2 cellular contexts compared by ENCODE assay signal in genomic region chr13:80115616-80116015, GRCh38.
TF ChIP-seq lines count a peak whose summit lies in the region.

No MANE protein-coding gene starts in this region.

TF ChIP-seq in SK-N-SH, 30 proteins besides CTCF, POLR2A, EP300 and RAD21:
- TF ChIP-seq POLR2AphosphoS5 (IDR thresholded peaks at IDR 0.05; ENCODE audit: low read depth, low read length): no peak
- no peak for TF ChIP-seq SMC3 (IDR thresholded peaks at IDR 0.05; ENCODE audit: low read depth, low read length)
- TF ChIP-seq FOXM1 (IDR thresholded peaks at IDR 0.05; ENCODE audit: low read depth): no peak
- TF ChIP-seq, protein P1, sequence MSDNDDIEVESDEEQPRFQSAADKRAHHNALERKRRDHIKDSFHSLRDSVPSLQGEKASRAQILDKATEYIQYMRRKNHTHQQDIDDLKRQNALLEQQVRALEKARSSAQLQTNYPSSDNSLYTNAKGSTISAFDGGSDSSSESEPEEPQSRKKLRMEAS (IDR thresholded peaks at IDR 0.05; ENCODE audit: low read depth): no peak
- TF ChIP-seq, protein P2, sequence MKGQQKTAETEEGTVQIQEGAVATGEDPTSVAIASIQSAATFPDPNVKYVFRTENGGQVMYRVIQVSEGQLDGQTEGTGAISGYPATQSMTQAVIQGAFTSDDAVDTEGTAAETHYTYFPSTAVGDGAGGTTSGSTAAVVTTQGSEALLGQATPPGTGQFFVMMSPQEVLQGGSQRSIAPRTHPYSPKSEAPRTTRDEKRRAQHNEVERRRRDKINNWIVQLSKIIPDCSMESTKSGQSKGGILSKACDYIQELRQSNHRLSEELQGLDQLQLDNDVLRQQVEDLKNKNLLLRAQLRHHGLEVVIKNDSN (IDR thresholded peaks at IDR 0.05; ENCODE audit: borderline replicate concordance, low read depth): no peak
- TF ChIP-seq RFX5 (IDR thresholded peaks at IDR 0.05; ENCODE audit: low read length): no peak
- TF ChIP-seq NRF1 (IDR thresholded peaks at IDR 0.05; ENCODE audit: low read depth, low read length): no peak
- TF ChIP-seq SIN3A (IDR thresholded peaks at IDR 0.05; ENCODE audit: borderline replicate concordance, low read depth, low read length): no peak
- no peak for TF ChIP-seq JUND (IDR thresholded peaks at IDR 0.05)
- no peak for TF ChIP-seq USF2 (IDR thresholded peaks at IDR 0.05; ENCODE audit: borderline replicate concordance, low read depth, low read length)
- TF ChIP-seq RCOR1 (IDR thresholded peaks at IDR 0.05; ENCODE audit: low read length): no peak
- no peak for TF ChIP-seq TEAD4 (IDR thresholded peaks at IDR 0.05; ENCODE audit: borderline replicate concordance, insufficient read depth)
- TF ChIP-seq, protein P3, sequence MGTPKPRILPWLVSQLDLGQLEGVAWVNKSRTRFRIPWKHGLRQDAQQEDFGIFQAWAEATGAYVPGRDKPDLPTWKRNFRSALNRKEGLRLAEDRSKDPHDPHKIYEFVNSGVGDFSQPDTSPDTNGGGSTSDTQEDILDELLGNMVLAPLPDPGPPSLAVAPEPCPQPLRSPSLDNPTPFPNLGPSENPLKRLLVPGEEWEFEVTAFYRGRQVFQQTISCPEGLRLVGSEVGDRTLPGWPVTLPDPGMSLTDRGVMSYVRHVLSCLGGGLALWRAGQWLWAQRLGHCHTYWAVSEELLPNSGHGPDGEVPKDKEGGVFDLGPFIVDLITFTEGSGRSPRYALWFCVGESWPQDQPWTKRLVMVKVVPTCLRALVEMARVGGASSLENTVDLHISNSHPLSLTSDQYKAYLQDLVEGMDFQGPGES (IDR thresholded peaks at IDR 0.05; ENCODE audit: low read depth, low read length): no peak
- no peak for TF ChIP-seq YY1 (IDR thresholded peaks at IDR 0.05; ENCODE audit: low read depth)
- no peak for TF ChIP-seq FOSL2 (IDR thresholded peaks at IDR 0.05; ENCODE audit: borderline replicate concordance, low read depth)
- TF ChIP-seq MXI1 (IDR thresholded peaks at IDR 0.05; ENCODE audit: low read depth, low read length): no peak
- no peak for TF ChIP-seq RXRA (IDR thresholded peaks at IDR 0.05; ENCODE audit: borderline replicate concordance, low read depth)

TF ChIP-seq in SK-N-SH treated with all-trans-retinoic acid at 6 μM for 48 hours, 23 proteins besides CTCF, POLR2A, EP300 and RAD21:
- no peak for TF ChIP-seq ZNF8 (CRISPR knock-in tag; IDR thresholded peaks at IDR 0.05)
- TF ChIP-seq ESRRG (CRISPR knock-in tag; IDR thresholded peaks at IDR 0.05): no peak
- TF ChIP-seq, protein P4, sequence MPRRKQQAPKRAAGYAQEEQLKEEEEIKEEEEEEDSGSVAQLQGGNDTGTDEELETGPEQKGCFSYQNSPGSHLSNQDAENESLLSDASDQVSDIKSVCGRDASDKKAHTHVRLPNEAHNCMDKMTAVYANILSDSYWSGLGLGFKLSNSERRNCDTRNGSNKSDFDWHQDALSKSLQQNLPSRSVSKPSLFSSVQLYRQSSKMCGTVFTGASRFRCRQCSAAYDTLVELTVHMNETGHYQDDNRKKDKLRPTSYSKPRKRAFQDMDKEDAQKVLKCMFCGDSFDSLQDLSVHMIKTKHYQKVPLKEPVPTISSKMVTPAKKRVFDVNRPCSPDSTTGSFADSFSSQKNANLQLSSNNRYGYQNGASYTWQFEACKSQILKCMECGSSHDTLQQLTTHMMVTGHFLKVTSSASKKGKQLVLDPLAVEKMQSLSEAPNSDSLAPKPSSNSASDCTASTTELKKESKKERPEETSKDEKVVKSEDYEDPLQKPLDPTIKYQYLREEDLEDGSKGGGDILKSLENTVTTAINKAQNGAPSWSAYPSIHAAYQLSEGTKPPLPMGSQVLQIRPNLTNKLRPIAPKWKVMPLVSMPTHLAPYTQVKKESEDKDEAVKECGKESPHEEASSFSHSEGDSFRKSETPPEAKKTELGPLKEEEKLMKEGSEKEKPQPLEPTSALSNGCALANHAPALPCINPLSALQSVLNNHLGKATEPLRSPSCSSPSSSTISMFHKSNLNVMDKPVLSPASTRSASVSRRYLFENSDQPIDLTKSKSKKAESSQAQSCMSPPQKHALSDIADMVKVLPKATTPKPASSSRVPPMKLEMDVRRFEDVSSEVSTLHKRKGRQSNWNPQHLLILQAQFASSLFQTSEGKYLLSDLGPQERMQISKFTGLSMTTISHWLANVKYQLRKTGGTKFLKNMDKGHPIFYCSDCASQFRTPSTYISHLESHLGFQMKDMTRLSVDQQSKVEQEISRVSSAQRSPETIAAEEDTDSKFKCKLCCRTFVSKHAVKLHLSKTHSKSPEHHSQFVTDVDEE (CRISPR knock-in tag; IDR thresholded peaks at IDR 0.05): no peak
- no peak for TF ChIP-seq TOX (CRISPR knock-in tag; IDR thresholded peaks at IDR 0.05; ENCODE audit: borderline replicate concordance)
- no peak for TF ChIP-seq PPARA (CRISPR knock-in tag; IDR thresholded peaks at IDR 0.05; ENCODE audit: borderline replicate concordance)
- TF ChIP-seq ZNF565 (CRISPR knock-in tag; conservative IDR thresholded peaks at IDR 0.05; ENCODE audit: low read depth): no peak
- no peak for TF ChIP-seq TCF4 (CRISPR knock-in tag; IDR thresholded peaks at IDR 0.05; ENCODE audit: borderline replicate concordance)
- TF ChIP-seq, protein P5, sequence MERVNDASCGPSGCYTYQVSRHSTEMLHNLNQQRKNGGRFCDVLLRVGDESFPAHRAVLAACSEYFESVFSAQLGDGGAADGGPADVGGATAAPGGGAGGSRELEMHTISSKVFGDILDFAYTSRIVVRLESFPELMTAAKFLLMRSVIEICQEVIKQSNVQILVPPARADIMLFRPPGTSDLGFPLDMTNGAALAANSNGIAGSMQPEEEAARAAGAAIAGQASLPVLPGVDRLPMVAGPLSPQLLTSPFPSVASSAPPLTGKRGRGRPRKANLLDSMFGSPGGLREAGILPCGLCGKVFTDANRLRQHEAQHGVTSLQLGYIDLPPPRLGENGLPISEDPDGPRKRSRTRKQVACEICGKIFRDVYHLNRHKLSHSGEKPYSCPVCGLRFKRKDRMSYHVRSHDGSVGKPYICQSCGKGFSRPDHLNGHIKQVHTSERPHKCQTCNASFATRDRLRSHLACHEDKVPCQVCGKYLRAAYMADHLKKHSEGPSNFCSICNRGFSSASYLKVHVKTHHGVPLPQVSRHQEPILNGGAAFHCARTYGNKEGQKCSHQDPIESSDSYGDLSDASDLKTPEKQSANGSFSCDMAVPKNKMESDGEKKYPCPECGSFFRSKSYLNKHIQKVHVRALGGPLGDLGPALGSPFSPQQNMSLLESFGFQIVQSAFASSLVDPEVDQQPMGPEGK (CRISPR knock-in tag; IDR thresholded peaks at IDR 0.05; ENCODE audit: borderline replicate concordance): no peak
- TF ChIP-seq ZFP30 (CRISPR knock-in tag; IDR thresholded peaks at IDR 0.05): no peak
- TF ChIP-seq, protein P6, sequence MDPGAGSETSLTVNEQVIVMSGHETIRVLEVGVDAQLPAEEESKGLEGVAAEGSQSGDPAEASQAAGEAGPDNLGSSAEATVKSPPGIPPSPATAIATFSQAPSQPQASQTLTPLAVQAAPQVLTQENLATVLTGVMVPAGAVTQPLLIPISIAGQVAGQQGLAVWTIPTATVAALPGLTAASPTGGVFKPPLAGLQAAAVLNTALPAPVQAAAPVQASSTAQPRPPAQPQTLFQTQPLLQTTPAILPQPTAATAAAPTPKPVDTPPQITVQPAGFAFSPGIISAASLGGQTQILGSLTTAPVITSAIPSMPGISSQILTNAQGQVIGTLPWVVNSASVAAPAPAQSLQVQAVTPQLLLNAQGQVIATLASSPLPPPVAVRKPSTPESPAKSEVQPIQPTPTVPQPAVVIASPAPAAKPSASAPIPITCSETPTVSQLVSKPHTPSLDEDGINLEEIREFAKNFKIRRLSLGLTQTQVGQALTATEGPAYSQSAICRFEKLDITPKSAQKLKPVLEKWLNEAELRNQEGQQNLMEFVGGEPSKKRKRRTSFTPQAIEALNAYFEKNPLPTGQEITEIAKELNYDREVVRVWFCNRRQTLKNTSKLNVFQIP (CRISPR knock-in tag; IDR thresholded peaks at IDR 0.05; ENCODE audit: borderline replicate concordance, low read depth): no peak
- TF ChIP-seq BACH2 (CRISPR knock-in tag; IDR thresholded peaks at IDR 0.05; ENCODE audit: borderline replicate concordance): no peak
- TF ChIP-seq SNAI2 (CRISPR knock-in tag; IDR thresholded peaks at IDR 0.05): no peak
- TF ChIP-seq ZC3H10 (CRISPR knock-in tag; IDR thresholded peaks at IDR 0.05): no peak
- TF ChIP-seq CREB5 (CRISPR knock-in tag; IDR thresholded peaks at IDR 0.05; ENCODE audit: low read depth): no peak
- no peak for TF ChIP-seq ZNF70 (CRISPR knock-in tag; IDR thresholded peaks at IDR 0.05)
- TF ChIP-seq ISL1 (CRISPR knock-in tag; IDR thresholded peaks at IDR 0.05): no peak
- TF ChIP-seq ARNTL (CRISPR knock-in tag; IDR thresholded peaks at IDR 0.05; ENCODE audit: borderline replicate concordance, low read depth): no peak
- no peak for TF ChIP-seq RARB (CRISPR knock-in tag; IDR thresholded peaks at IDR 0.05)
- TF ChIP-seq OSR1 (CRISPR knock-in tag; IDR thresholded peaks at IDR 0.05): no peak
